13 cellular contexts compared by ENCODE assay signal in genomic region chr4:15777697-15778096, GRCh38. TPM values are rescaled to one million over a fixed set of nuclear protein-coding genes. Genes with fewer than 3 reads are reported as not detected.
A peak's percentile ranks its signal among the peaks of the same experiment; 100 is the strongest.
DNase-seq lines count a peak whose midpoint lies in the region; ATAC-seq and TF ChIP-seq lines count a peak whose summit lies in the region.
"Had no signal": no experiment of that assay in that cellular context is flagged by ENCODE, and none has a peak within 500 bp of the region (broad histone marks: within the 10 kb centered on the region; RNA-seq: fewer than 3 reads in every experiment).

No MANE protein-coding gene starts in this region.

- H3K9me3 ChIP-seq in spleen (no peaks in the 10 kb centered on the region), aorta (ENCODE audit: control insufficient read depth, low read length) (no peaks in the 10 kb centered on the region)
- H3K9me3 ChIP-seq: esophagus muscularis mucosa, thyroid gland had no signal

- TF ChIP-seq CTCF in NB4 (IDR thresholded peaks at IDR 0.05; ENCODE audit: low read depth, low read length) (no peak), spleen (IDR thresholded peaks at IDR 0.05 in 8 of 11, conservative IDR thresholded peaks at IDR 0.05 in 3 of 11) (no peak)

- intact Hi-C loops in spleen (cut with DNase I; ENCODE audit: low total_unique reads): no loop called here
- intact Hi-C loops in aorta (cut with DNase I): no loop called here

- H3K27me3 ChIP-seq in spleen (replicated peaks in 1 of 7) (no peaks in the 10 kb centered on the region), aorta (ENCODE audit: control insufficient read depth in 1 of 2, insufficient read depth in 2 of 2, low read length in 1 of 2) (no peaks in the 10 kb centered on the region)
- H3K27me3 ChIP-seq: thyroid gland had no signal

- H3K4me3 ChIP-seq in NB4 (ENCODE audit: low read depth, low read length) (peak overlapping the region; percentile 75), spleen (peak overlapping the region in 4 of 8 donors; percentile 53 to 80 (median 66)), aorta (ENCODE audit: low read length in 2 of 2) (no peak overlapping the region)

- CTCF ChIA-PET in activated CD4-positive, alpha-beta T cell treated with anti-CD3 and anti-CD28 coated beads, Interleukin-2, amount 10 ng/mL, durations not matched to agents 7 days and 5 days (lab: Charles Lee): interaction anchor here (1.0 to 1.5 kb wide), 3 partner anchors 23 to 45 kb away, joined by 3 to 4 read pairs (median 3); no protein-coding TSS in a partner anchor

- H3K36me3 ChIP-seq in spleen: no peaks in the 10 kb centered on the region
- H3K36me3 ChIP-seq in aorta (ENCODE audit: control insufficient read depth in 1 of 2, insufficient read depth in 2 of 2, low read length in 1 of 2): no peaks in the 10 kb centered on the region
- H3K36me3 ChIP-seq: esophagus muscularis mucosa, thyroid gland had no signal

- no peak for TF ChIP-seq POLR2A in NB4 (IDR thresholded peaks at IDR 0.05; ENCODE audit: extremely low read depth, insufficient read length)
- TF ChIP-seq POLR2A in spleen (IDR thresholded peaks at IDR 0.05): no peak

- H3K27me3 Mint-ChIP-seq in activated CD4-positive, alpha-beta T cell treated with anti-CD3 and anti-CD28 coated beads, Interleukin-2, amount 10 ng/mL, durations not matched to agents 7 days and 5 days: peaks cover 16% of the 10 kb centered on the region
- H3K27me3 Mint-ChIP-seq in effector memory CD8-positive, alpha-beta T cell: peaks cover 0 to 42% of the 10 kb centered on the region in 2 donors

- H3K27ac Mint-ChIP-seq in activated CD4-positive, alpha-beta T cell treated with anti-CD3 and anti-CD28 coated beads, Interleukin-2, amount 10 ng/mL, durations not matched to agents 7 days and 5 days: peak overlapping the region; percentile 91
- H3K27ac Mint-ChIP-seq in effector memory CD8-positive, alpha-beta T cell: peak overlapping the region; percentile 46 to 47

- H3K4me3 Mint-ChIP-seq in activated CD4-positive, alpha-beta T cell treated with anti-CD3 and anti-CD28 coated beads, Interleukin-2, amount 10 ng/mL, durations not matched to agents 7 days and 5 days: peak overlapping the region; percentile 85
- H3K4me3 Mint-ChIP-seq in effector memory CD8-positive, alpha-beta T cell: peak overlapping the region; percentile 78 to 83

- WGBS in spleen, 5 donors: 59 to 64% (median 60%) methylated on average over 5 of the region's 5 CpGs
- WGBS in aorta, 2 donors: 90 to 91% methylated on average over 5 of the region's 5 CpGs

- no peak for DNase-seq in activated CD4-positive, alpha-beta T cell treated with anti-CD3 and anti-CD28 coated beads, Interleukin-2, amount 10 ng/mL, durations not matched to agents 7 days and 5 days
- DNase-seq in activated CD4-positive, alpha-beta T cell treated with anti-CD3 and anti-CD28 coated beads for 1 hour: no peak
- DNase-seq in NB4 (ENCODE audit: low read depth) (peak; percentile 55), spleen (no peak), NK-92 (lab: John Stamatoyannopoulos, UW; ENCODE audit: unreplicated experiment) (no peak), aorta (no peak), GM19240 (ENCODE audit: insufficient read length, low spot score) (no peak)
- DNase-seq in effector memory CD8-positive, alpha-beta T cell: no peak
- DNase-seq: NCI-H1048 had no signal

- POLR2A ChIA-PET in activated CD4-positive, alpha-beta T cell treated with anti-CD3 and anti-CD28 coated beads, Interleukin-2, amount 10 ng/mL, durations not matched to agents 7 days and 5 days (lab: Charles Lee): no interaction called here

- no peak for ATAC-seq in effector memory CD8-positive, alpha-beta T cell (replicated peaks)
- ATAC-seq in aorta (ENCODE audit: low FRiP score): no peak

- H3K27ac ChIP-seq in spleen: peak overlapping the region in 7 of 8 donors; percentile 36 to 88 (median 86)
- no peak overlapping the region for H3K27ac ChIP-seq in aorta (ENCODE audit: low read depth in 1 of 2, low read length in 2 of 2)

- H3K4me1 ChIP-seq in spleen (peaks cover 19 to 66% (median 52%) of the 10 kb centered on the region in 6 donors), aorta (ENCODE audit: control insufficient read depth in 1 of 2, insufficient read depth in 2 of 2, low read length in 2 of 2) (no peaks in the 10 kb centered on the region)

- peaks cover 60% of the 10 kb centered on the region for H3K36me3 Mint-ChIP-seq in activated CD4-positive, alpha-beta T cell treated with anti-CD3 and anti-CD28 coated beads, Interleukin-2, amount 10 ng/mL, durations not matched to agents 7 days and 5 days (ENCODE audit: low read depth)
- no peaks in the 10 kb centered on the region for H3K36me3 Mint-ChIP-seq in effector memory CD8-positive, alpha-beta T cell (ENCODE audit: insufficient read depth)

- peaks cover 6% of the 10 kb centered on the region for H3K9me3 Mint-ChIP-seq in activated CD4-positive, alpha-beta T cell treated with anti-CD3 and anti-CD28 coated beads, Interleukin-2, amount 10 ng/mL, durations not matched to agents 7 days and 5 days
- H3K9me3 Mint-ChIP-seq in effector memory CD8-positive, alpha-beta T cell: no peaks in the 10 kb centered on the region

- H3K4me1 Mint-ChIP-seq in activated CD4-positive, alpha-beta T cell treated with anti-CD3 and anti-CD28 coated beads, Interleukin-2, amount 10 ng/mL, durations not matched to agents 7 days and 5 days: peaks cover 77% of the 10 kb centered on the region
- H3K4me1 Mint-ChIP-seq in effector memory CD8-positive, alpha-beta T cell (ENCODE audit: low read depth in 2 of 2): peaks cover 28 to 31% of the 10 kb centered on the region in 2 donors

RNA-seq across cellular contexts. Expression of gene CD38, which starts 0.4 kb away (rescaled TPM):
- 10 to 100 TPM; 87.4 to 95.3 TPM for total RNA-seq in activated CD4-positive, alpha-beta T cell treated with anti-CD3 and anti-CD28 coated beads, Interleukin-2, amount 10 ng/mL, durations not matched to agents 7 days and 5 days
- total RNA-seq in spleen: 10 to 100 TPM; 45.1 to 92.9 (median 62.7) TPM
- 1 to 10 TPM; 4.9 to 9.5 (median 5.8) TPM for polyA plus RNA-seq in spleen
- 1 to 10 TPM; 7.8 to 9.3 TPM for total RNA-seq in aorta
- under 1 TPM; 0.20 to 0.88 TPM for polyA plus RNA-seq in aorta
- total RNA-seq: G401, renal cortical epithelial cell had no signal

Comparison
In these comparisons a context has a peak if more than half of its experiments do, and no peak if none do; other contexts are left out.
1. H3K27ac ChIP-seq: peak in spleen (7 of 8); none in aorta (0 of 2).
2. RNA of gene CD38, which starts 0.4 kb away (total RNA-seq): 87.4 to 95.3 TPM in activated CD4-positive, alpha-beta T cell treated with anti-CD3 and anti-CD28 coated beads, Interleukin-2, amount 10 ng/mL, durations not matched to agents 7 days and 5 days and 45.1 to 92.9 TPM in spleen; 7.8 to 9.3 TPM in aorta; every median in the first group is over 4 times any median in the second.